In genomic region chr20:44129300-44129699, GRCh38 we compare ENCODE assay signal across 4 cellular contexts. TPM values are rescaled to one million over a fixed set of nuclear protein-coding genes. Genes with fewer than 3 reads are reported as not detected.
"Had no signal": no experiment of that assay in that cellular context is flagged by ENCODE, and none has a peak within 500 bp of the region (broad histone marks: within the 10 kb centered on the region; RNA-seq: fewer than 3 reads in every experiment).

No MANE protein-coding gene starts in this region.

RNA-seq across cellular contexts. Expression of gene JPH2, which starts 57.7 kb away (rescaled TPM):
- total RNA-seq: activated B cell treated with CpG ODN at 0.5 μM for 24 hours; activated CD4-positive, alpha-beta memory T cell treated with anti-CD3 and anti-CD28 coated beads for 36 hours; activated T-cell treated with anti-CD3 and anti-CD28 coated beads, Interleukin-2, amount 50 U/mL, for 4 hours; activated T-helper 1 cell treated with anti-CD3 and anti-CD28 coated beads, Interleukin-12 subunit alpha, Interleukin-12 subunit beta, Interleukin-2, Interleukin-4 antibody, amounts not matched to agents 30 ng/mL and 10 ng/mL and 1 ng/mL, durations not matched to agents 14 hours and 24 hours and 36 hours had no signal
